Comparison of ENCODE assay signal across 19 cellular contexts in genomic region chr7:20364815-20365214, GRCh38. TPM values are rescaled to one million over a fixed set of nuclear protein-coding genes. Genes with fewer than 3 reads are reported as not detected.
DNase-seq lines count a peak whose midpoint lies in the region; ATAC-seq and TF ChIP-seq lines count a peak whose summit lies in the region.
"Had no signal": no experiment of that assay in that cellular context is flagged by ENCODE, and none has a peak within 500 bp of the region (broad histone marks: within the 10 kb centered on the region; RNA-seq: fewer than 3 reads in every experiment).

No MANE protein-coding gene starts in this region.

- H3K4me3 Mint-ChIP-seq in mesothelial cell of epicardium = no peak overlapping the region
- H3K4me3 Mint-ChIP-seq: B cell; CD8-positive, alpha-beta T cell; H9 had no signal

- peaks cover 39% of the 10 kb centered on the region for H3K36me3 Mint-ChIP-seq in mesothelial cell of epicardium
- H3K36me3 Mint-ChIP-seq: CD8-positive, alpha-beta T cell had no signal

- no peaks in the 10 kb centered on the region for H3K27me3 ChIP-seq in vagina
- H3K27me3 ChIP-seq: BLaER1 treated with 17β-estradiol and CSF1 and Interleukin-3, amounts not matched to agents 10 nM and 100 nM had no signal

- TF ChIP-seq CTCF in coronary artery (IDR thresholded peaks at IDR 0.05) (no peak), mesothelial cell of epicardium (IDR thresholded peaks at IDR 0.05; ENCODE audit: unreplicated experiment) (no peak), vagina (IDR thresholded peaks at IDR 0.05) (no peak)

- H3K36me3 ChIP-seq in vagina = peaks cover 0 to 7% of the 10 kb centered on the region in 2 donors
- H3K36me3 ChIP-seq: BLaER1 treated with 17β-estradiol and CSF1 and Interleukin-3, amounts not matched to agents 10 nM and 100 nM had no signal

- no peak overlapping the region for H3K4me3 ChIP-seq in coronary artery
- H3K4me3 ChIP-seq in vagina = no peak overlapping the region
- H3K4me3 ChIP-seq: BLaER1 treated with 17β-estradiol and CSF1 and Interleukin-3, amounts not matched to agents 10 nM and 100 nM; GM12878 had no signal

- H3K9me3 Mint-ChIP-seq in mesothelial cell of epicardium = peaks cover 3% of the 10 kb centered on the region
- H3K9me3 Mint-ChIP-seq: CD8-positive, alpha-beta T cell; H9 had no signal

- H3K4me1 ChIP-seq in vagina = peaks cover 25% of the 10 kb centered on the region
- H3K4me1 ChIP-seq: BLaER1 treated with 17β-estradiol and CSF1 and Interleukin-3, amounts not matched to agents 10 nM and 100 nM had no signal

- DNase-seq in Right ventricle myocardium superior (no peak), left ventricle myocardium superior (no peak), coronary artery (ENCODE audit: low spot score) (no peak), mesothelial cell of epicardium (ENCODE audit: low spot score in 2 of 2, unreplicated experiment in 2 of 2) (no peak), vagina (ENCODE audit: extremely low spot score in 2 of 2) (no peak), SW480 (ENCODE audit: low spot score) (no peak), NCI-H2107 treated with DMSO at 0.1 percent for 48 hours (lab: John Stamatoyannopoulos, UW; ENCODE audit: unreplicated experiment) (no peak)
- DNase-seq: CD8-positive, alpha-beta T cell; COR-L47; DMS 273 treated with DMSO at 0.1 percent for 48 hours; DMS53; DND-41; EL; H9 had no signal

- no peaks in the 10 kb centered on the region for H3K27me3 Mint-ChIP-seq in mesothelial cell of epicardium (ENCODE audit: low read depth)

- H3K27ac ChIP-seq in coronary artery = peak overlapping the region; percentile 17 to 23
- H3K27ac ChIP-seq in vagina = peak overlapping the region; percentile 24
- H3K27ac ChIP-seq: BLaER1 treated with 17β-estradiol and CSF1 and Interleukin-3, amounts not matched to agents 10 nM and 100 nM had no signal

- no peaks in the 10 kb centered on the region for H3K9me3 ChIP-seq in vagina
- H3K9me3 ChIP-seq: BLaER1 treated with 17β-estradiol and CSF1 and Interleukin-3, amounts not matched to agents 10 nM and 100 nM had no signal

- TF ChIP-seq POLR2A in vagina (IDR thresholded peaks at IDR 0.05) = no peak

- intact Hi-C loops in Right ventricle myocardium superior (cut with DNase I) (no loop called here), left ventricle myocardium superior (cut with micrococcal nuclease) (no loop called here), vagina (cut with DNase I) (no loop called here)

- peaks cover under 1% of the 10 kb centered on the region for H3K4me1 Mint-ChIP-seq in mesothelial cell of epicardium
- H3K4me1 Mint-ChIP-seq: B cell had no signal

- H3K27ac Mint-ChIP-seq in mesothelial cell of epicardium = peak overlapping the region; percentile 37
- H3K27ac Mint-ChIP-seq: B cell; CD8-positive, alpha-beta T cell; H9 had no signal

- ATAC-seq in Right ventricle myocardium superior (ENCODE audit: poor library complexity) (peak; percentile 72), left ventricle myocardium superior (no peak)
- ATAC-seq: CD8-positive, alpha-beta T cell; GM12878; HepG2 had no signal

RNA-seq across cellular contexts. Expression of gene ITGB8, which starts 34.1 kb away (rescaled TPM):
- total RNA-seq in Right ventricle myocardium superior (1.9 TPM), left ventricle myocardium superior (4.8 TPM), mesothelial cell of epicardium (15.3 to 15.6 TPM (median 15.3 TPM) in 3 replicates), vagina (62.6 TPM)
- total RNA-seq: CD8-positive, alpha-beta T cell; G401; HepG2 had no signal
